In the genomic region with DNA sequence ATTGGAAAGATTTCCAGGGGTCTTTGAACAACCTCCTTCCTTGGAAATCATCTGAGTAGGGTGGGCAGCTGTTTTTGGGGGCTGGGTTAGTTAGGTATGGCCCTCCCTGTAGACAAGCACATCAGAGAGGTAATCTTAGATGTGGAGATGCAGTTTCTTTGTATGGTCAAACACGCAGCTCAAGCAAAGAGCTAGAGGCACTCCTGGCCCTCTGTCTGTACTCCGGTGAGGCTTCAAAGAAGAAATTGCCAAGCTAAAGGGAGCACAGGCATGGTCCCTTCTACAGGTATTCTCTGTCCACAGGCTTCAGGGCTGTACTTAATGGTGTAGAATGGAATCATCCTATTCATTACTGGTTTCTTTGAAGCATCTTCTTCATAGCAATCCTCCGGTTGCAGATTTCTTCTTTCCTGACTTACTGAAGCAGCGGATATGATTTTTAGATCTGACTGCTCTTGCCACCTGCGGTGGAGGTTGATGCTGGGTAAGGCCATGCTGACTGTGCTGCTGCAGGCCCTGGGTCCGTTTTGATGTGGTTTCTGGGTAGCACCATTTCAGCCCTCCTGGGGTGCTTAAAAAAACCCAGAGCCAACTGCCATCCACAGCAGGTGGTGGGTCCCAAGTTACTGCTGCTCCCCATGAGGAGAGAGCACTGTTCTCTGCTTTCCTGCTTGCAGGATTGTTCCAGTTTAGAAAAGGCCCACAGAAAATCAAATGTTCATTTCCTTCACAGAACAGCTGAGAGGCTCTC, we compare ENCODE assay signal across 13 cellular contexts.
A peak's percentile ranks its signal among the peaks of the same experiment; 100 is the strongest.
DNase-seq lines count a peak whose midpoint lies in the region; ATAC-seq and TF ChIP-seq lines count a peak whose summit lies in the region.
"Had no signal": no experiment of that assay in that cellular context is flagged by ENCODE, and none has a peak within 500 bp of the region (broad histone marks: within the 10 kb centered on the region; RNA-seq: fewer than 3 reads in every experiment).

No MANE protein-coding gene starts in this region.

- H3K36me3 ChIP-seq in Loucy (ENCODE audit: insufficient read depth, low read length) (no peaks in the 10 kb centered on the region), stomach (no peaks in the 10 kb centered on the region)
- H3K36me3 ChIP-seq: pancreas had no signal

- no peak for TF ChIP-seq POLR2A in stomach (IDR thresholded peaks at IDR 0.05)

- peak; percentile 76 for DNase-seq in activated naive CD4-positive, alpha-beta T cell treated with anti-CD3 and anti-CD28 coated beads, Interleukin-2, amount 10 ng/mL, durations not matched to agents 7 days and 5 days
- DNase-seq in activated naive CD4-positive, alpha-beta T cell treated with Interleukin-2 at 50 U/mL for 16 hours, result no peak
- DNase-seq in activated T-helper 1 cell treated with Interleukin-2 at 50 U/mL for 16 hours (ENCODE audit: low read depth), result peak; percentile 23
- DNase-seq in stimulated activated effector memory CD8-positive, alpha-beta T cell treated with anti-CD3 and anti-CD28 coated beads, Interleukin-12 subunit alpha, Interleukin-12 subunit beta, amount 100 ng/mL, for 72 hours (ENCODE audit: low spot score in 2 of 2), result no peak
- DNase-seq in stomach, result no peak
- DNase-seq in NCI-H526 (lab: John Stamatoyannopoulos, UW), result no peak
- DNase-seq: NCI-H510A, pancreas, T-helper 9 cell had no signal

- H3K79me2 ChIP-seq in Loucy (ENCODE audit: insufficient read depth, low read length), result no peaks in the 10 kb centered on the region

- H3F3A ChIP-seq in Loucy (ENCODE audit: low read depth), result peaks cover 20% of the 10 kb centered on the region

- 73 to 85% (median 82%) methylated on average over 6 of the region's 6 CpGs for WGBS in stomach, 5 donors

- peak overlapping the region; percentile 97 for H3K27ac Mint-ChIP-seq in activated naive CD4-positive, alpha-beta T cell treated with anti-CD3 and anti-CD28 coated beads, Interleukin-2, amount 10 ng/mL, durations not matched to agents 7 days and 5 days
- H3K27ac Mint-ChIP-seq in stimulated activated effector memory CD8-positive, alpha-beta T cell treated with anti-CD3 and anti-CD28 coated beads, Interleukin-12 subunit alpha, Interleukin-12 subunit beta, amount 100 ng/mL, for 72 hours, result peak overlapping the region; percentile 85
- H3K27ac Mint-ChIP-seq: mesothelial cell of epicardium had no signal

- H3K4me1 Mint-ChIP-seq in activated naive CD4-positive, alpha-beta T cell treated with anti-CD3 and anti-CD28 coated beads, Interleukin-2, amount 10 ng/mL, durations not matched to agents 7 days and 5 days, result peaks cover 65% of the 10 kb centered on the region
- H3K4me1 Mint-ChIP-seq in stimulated activated effector memory CD8-positive, alpha-beta T cell treated with anti-CD3 and anti-CD28 coated beads, Interleukin-12 subunit alpha, Interleukin-12 subunit beta, amount 100 ng/mL, for 72 hours, result peaks cover 18% of the 10 kb centered on the region

- intact Hi-C loops in stomach (cut with DNase I; ENCODE audit: low total_unique reads), result no loop called here

- H3K4me1 ChIP-seq in Loucy (ENCODE audit: insufficient read depth, low read length, poor library complexity, severe bottlenecking) (peaks cover 74% of the 10 kb centered on the region), stomach (no peaks in the 10 kb centered on the region)
- H3K4me1 ChIP-seq: pancreas had no signal

- H3K9ac ChIP-seq in Loucy (ENCODE audit: low read depth, low read length, poor library complexity, severe bottlenecking), result peak overlapping the region; percentile 79

- peak overlapping the region; percentile 17 for H3K4me3 Mint-ChIP-seq in activated naive CD4-positive, alpha-beta T cell treated with anti-CD3 and anti-CD28 coated beads, Interleukin-2, amount 10 ng/mL, durations not matched to agents 7 days and 5 days
- peak overlapping the region; percentile 29 for H3K4me3 Mint-ChIP-seq in stimulated activated effector memory CD8-positive, alpha-beta T cell treated with anti-CD3 and anti-CD28 coated beads, Interleukin-12 subunit alpha, Interleukin-12 subunit beta, amount 100 ng/mL, for 72 hours
- H3K4me3 Mint-ChIP-seq: mesothelial cell of epicardium had no signal

- TF ChIP-seq CTCF in Loucy (conservative IDR thresholded peaks at IDR 0.05; ENCODE audit: low read length) (no peak), stomach (IDR thresholded peaks at IDR 0.05) (no peak)

- H3K4me3 ChIP-seq in Loucy (ENCODE audit: low read length, poor library complexity, severe bottlenecking) (peak overlapping the region; percentile 62), stomach (no peak overlapping the region)
- H3K4me3 ChIP-seq: pancreas had no signal

- no peaks in the 10 kb centered on the region for H4K20me1 ChIP-seq in Loucy (ENCODE audit: insufficient read depth, low read length, poor library complexity, severe bottlenecking)

- no peak overlapping the region for H3K27ac ChIP-seq in stomach
- H3K27ac ChIP-seq: pancreas, RWPE1 had no signal

- TF ChIP-seq EP300 in stomach (IDR thresholded peaks at IDR 0.05), result no peak

- CTCF ChIA-PET in activated naive CD4-positive, alpha-beta T cell treated with anti-CD3 and anti-CD28 coated beads, Interleukin-2, amount 10 ng/mL, durations not matched to agents 7 days and 5 days (lab: Charles Lee), result no interaction called here

- H2AFZ ChIP-seq in Loucy (ENCODE audit: low read length), result no peak overlapping the region

- no peaks in the 10 kb centered on the region; the same call in 1 of the 2 replicates for H3K9me3 ChIP-seq in Loucy (ENCODE audit: insufficient read depth, low read depth, low read length)
- H3K9me3 ChIP-seq in stomach, result no peaks in the 10 kb centered on the region
- H3K9me3 ChIP-seq: pancreas had no signal

- H3K27me3 Mint-ChIP-seq in activated naive CD4-positive, alpha-beta T cell treated with anti-CD3 and anti-CD28 coated beads, Interleukin-2, amount 10 ng/mL, durations not matched to agents 7 days and 5 days, result no peaks in the 10 kb centered on the region

- no peaks in the 10 kb centered on the region for H3K9me2 ChIP-seq in Loucy (replicated peaks; ENCODE audit: low read depth, low read length)

- H3K36me3 Mint-ChIP-seq in activated naive CD4-positive, alpha-beta T cell treated with anti-CD3 and anti-CD28 coated beads, Interleukin-2, amount 10 ng/mL, durations not matched to agents 7 days and 5 days, result peaks cover 26% of the 10 kb centered on the region
- no peaks in the 10 kb centered on the region for H3K36me3 Mint-ChIP-seq in stimulated activated effector memory CD8-positive, alpha-beta T cell treated with anti-CD3 and anti-CD28 coated beads, Interleukin-12 subunit alpha, Interleukin-12 subunit beta, amount 100 ng/mL, for 72 hours
- H3K36me3 Mint-ChIP-seq: mesothelial cell of epicardium had no signal

- peak overlapping the region; percentile 78 for H3K4me2 ChIP-seq in Loucy (ENCODE audit: low read depth, low read length, poor library complexity, severe bottlenecking)

- ATAC-seq in stimulated activated effector memory CD8-positive, alpha-beta T cell treated with anti-CD3 and anti-CD28 coated beads, Interleukin-12 subunit alpha, Interleukin-12 subunit beta, amount 100 ng/mL, for 72 hours, result peak; percentile 84
- no peak for ATAC-seq in GM21737 (IDR thresholded peaks at IDR 0.05; ENCODE audit: unreplicated experiment)
- ATAC-seq: pancreas had no signal

- H3K9me3 Mint-ChIP-seq in activated naive CD4-positive, alpha-beta T cell treated with anti-CD3 and anti-CD28 coated beads, Interleukin-2, amount 10 ng/mL, durations not matched to agents 7 days and 5 days, result peaks cover 7% of the 10 kb centered on the region
- no peaks in the 10 kb centered on the region for H3K9me3 Mint-ChIP-seq in stimulated activated effector memory CD8-positive, alpha-beta T cell treated with anti-CD3 and anti-CD28 coated beads, Interleukin-12 subunit alpha, Interleukin-12 subunit beta, amount 100 ng/mL, for 72 hours
- H3K9me3 Mint-ChIP-seq: mesothelial cell of epicardium had no signal

- no peaks in the 10 kb centered on the region for H3K27me3 ChIP-seq in Loucy (ENCODE audit: insufficient read depth, low read length, poor library complexity, severe bottlenecking)
- no peaks in the 10 kb centered on the region for H3K27me3 ChIP-seq in stomach
- H3K27me3 ChIP-seq: pancreas had no signal

Comparison
In these comparisons a context has a peak if more than half of its experiments do, and no peak if none do; other contexts are left out.
1. DNase-seq: peak in activated naive CD4-positive, alpha-beta T cell treated with anti-CD3 and anti-CD28 coated beads, Interleukin-2, amount 10 ng/mL, durations not matched to agents 7 days and 5 days (single experiment) and activated T-helper 1 cell treated with Interleukin-2 at 50 U/mL for 16 hours (single experiment); none in activated naive CD4-positive, alpha-beta T cell treated with Interleukin-2 at 50 U/mL for 16 hours (single experiment), stimulated activated effector memory CD8-positive, alpha-beta T cell treated with anti-CD3 and anti-CD28 coated beads, Interleukin-12 subunit alpha, Interleukin-12 subunit beta, amount 100 ng/mL, for 72 hours (0 of 2), stomach (single experiment) and NCI-H526 (0 of 2).